In genomic region chr1:65059930-65060538, GRCh38 we compare ENCODE assay signal across 8 cellular contexts.
DNase-seq lines count a peak whose midpoint lies in the region; ATAC-seq and TF ChIP-seq lines count a peak whose summit lies in the region.

No MANE protein-coding gene starts in this region.

- H3K4me1 ChIP-seq in OCI-LY3 (ENCODE audit: low read length): no peaks in the 10 kb centered on the region
- H3K4me1 ChIP-seq in osteoblast (ENCODE audit: insufficient read depth, low read length): peaks cover 3% of the 10 kb centered on the region

- peaks cover 71% of the 10 kb centered on the region for H3K4me1 Mint-ChIP-seq in activated naive CD4-positive, alpha-beta T cell treated with anti-CD3 and anti-CD28 coated beads, Interleukin-2, amount 50 U/mL, for 24 hours
- peaks cover 61% of the 10 kb centered on the region for H3K4me1 Mint-ChIP-seq in activated naive CD4-positive, alpha-beta T cell treated with anti-CD3 and anti-CD28 coated beads for 36 hours (ENCODE audit: low read depth)

- no peak for TF ChIP-seq POLR2A in erythroblast (IDR thresholded peaks at IDR 0.05; ENCODE audit: low read length)

- H4K20me1 ChIP-seq in OCI-LY3 (ENCODE audit: insufficient read depth, low read length): no peaks in the 10 kb centered on the region
- peaks cover 4% of the 10 kb centered on the region for H4K20me1 ChIP-seq in osteoblast (ENCODE audit: insufficient read depth, low read length)

- H3K9me3 ChIP-seq in OCI-LY3 (ENCODE audit: insufficient read depth, low read length): no peaks in the 10 kb centered on the region
- no peaks in the 10 kb centered on the region for H3K9me3 ChIP-seq in osteoblast (ENCODE audit: low read depth, low read length)

- H2AFZ ChIP-seq in OCI-LY3 (ENCODE audit: low read depth, low read length): no peak overlapping the region
- peak overlapping the region; percentile 50 for H2AFZ ChIP-seq in osteoblast (ENCODE audit: low read length)

- ATAC-seq in GM19397 (IDR thresholded peaks at IDR 0.05; ENCODE audit: unreplicated experiment): no peak
- ATAC-seq in HG02798 (IDR thresholded peaks at IDR 0.05; ENCODE audit: poor library complexity, unreplicated experiment): no peak

- no peak overlapping the region for H3K4me3 Mint-ChIP-seq in activated naive CD4-positive, alpha-beta T cell treated with anti-CD3 and anti-CD28 coated beads, Interleukin-2, amount 50 U/mL, for 24 hours
- H3K4me3 Mint-ChIP-seq in activated naive CD4-positive, alpha-beta T cell treated with anti-CD3 and anti-CD28 coated beads for 36 hours: no peak overlapping the region

- peak overlapping the region; percentile 80 for H3K27ac Mint-ChIP-seq in activated naive CD4-positive, alpha-beta T cell treated with anti-CD3 and anti-CD28 coated beads, Interleukin-2, amount 50 U/mL, for 24 hours
- H3K27ac Mint-ChIP-seq in activated naive CD4-positive, alpha-beta T cell treated with anti-CD3 and anti-CD28 coated beads for 36 hours: no peak overlapping the region

- H3K27me3 ChIP-seq in OCI-LY3 (ENCODE audit: low read depth, low read length): no peaks in the 10 kb centered on the region
- H3K27me3 ChIP-seq in osteoblast (ENCODE audit: insufficient read depth, low read length): peaks cover 3% of the 10 kb centered on the region

- H3K36me3 Mint-ChIP-seq in activated naive CD4-positive, alpha-beta T cell treated with anti-CD3 and anti-CD28 coated beads, Interleukin-2, amount 50 U/mL, for 24 hours: peaks cover 13% of the 10 kb centered on the region
- H3K36me3 Mint-ChIP-seq in activated naive CD4-positive, alpha-beta T cell treated with anti-CD3 and anti-CD28 coated beads for 36 hours (ENCODE audit: low read depth): peaks cover 6% of the 10 kb centered on the region

- H3K36me3 ChIP-seq in OCI-LY3 (replicated peaks; ENCODE audit: low read depth, low read length): no peaks in the 10 kb centered on the region
- no peaks in the 10 kb centered on the region for H3K36me3 ChIP-seq in osteoblast (ENCODE audit: insufficient read depth, low read length)

- no peaks in the 10 kb centered on the region for H3K27me3 Mint-ChIP-seq in activated naive CD4-positive, alpha-beta T cell treated with anti-CD3 and anti-CD28 coated beads, Interleukin-2, amount 50 U/mL, for 24 hours
- no peaks in the 10 kb centered on the region for H3K27me3 Mint-ChIP-seq in activated naive CD4-positive, alpha-beta T cell treated with anti-CD3 and anti-CD28 coated beads for 36 hours (ENCODE audit: low read depth)

- H3K4me3 ChIP-seq in OCI-LY3 (ENCODE audit: low read length): no peak overlapping the region
- no peak overlapping the region for H3K4me3 ChIP-seq in osteoblast (ENCODE audit: insufficient read depth, low read length)

- intact Hi-C loops in activated naive CD4-positive, alpha-beta T cell treated with anti-CD3 and anti-CD28 coated beads for 36 hours (cut with micrococcal nuclease): loop anchor here (1.0 to 10.0 kb wide), 7 partner anchors 149 to 1875 kb away; no protein-coding TSS in a partner anchor

- H3K9ac ChIP-seq in OCI-LY3 (ENCODE audit: low read length): no peak overlapping the region

- CTCF ChIA-PET in activated naive CD4-positive, alpha-beta T cell treated with anti-CD3 and anti-CD28 coated beads for 36 hours (lab: Charles Lee): interaction anchor here (0.6 to 0.9 kb wide), 12 partner anchors 9 to 811 kb away, joined by 3 to 9 read pairs (median 5); no protein-coding TSS in a partner anchor

- DNase-seq in activated naive CD4-positive, alpha-beta T cell treated with anti-CD3 and anti-CD28 coated beads for 36 hours: no peak
- DNase-seq in erythroblast (lab: John Stamatoyannopoulos, UW) (peak; percentile 39 to 70), osteoblast (ENCODE audit: insufficient read length, low spot score, missing footprints) (no peak)
- no peak for DNase-seq in activated naive CD4-positive, alpha-beta T cell treated with anti-CD3 and anti-CD28 coated beads, Interleukin-2, amount 50 U/mL, for 16 hours

- H3K4me2 ChIP-seq in OCI-LY3 (ENCODE audit: low read length): no peak overlapping the region
- peak overlapping the region; percentile 41 for H3K4me2 ChIP-seq in osteoblast (ENCODE audit: insufficient read depth, low read length)

- H3K27ac ChIP-seq in OCI-LY3 (ENCODE audit: low read length) (no peak overlapping the region), osteoblast (ENCODE audit: low read depth, low read length) (no peak overlapping the region)

- H3K79me2 ChIP-seq in OCI-LY3 (ENCODE audit: low read length) (no peaks in the 10 kb centered on the region), osteoblast (ENCODE audit: insufficient read depth, low read length) (peaks cover 5% of the 10 kb centered on the region)

- H3K9me3 Mint-ChIP-seq in activated naive CD4-positive, alpha-beta T cell treated with anti-CD3 and anti-CD28 coated beads, Interleukin-2, amount 50 U/mL, for 24 hours: no peaks in the 10 kb centered on the region
- no peaks in the 10 kb centered on the region for H3K9me3 Mint-ChIP-seq in activated naive CD4-positive, alpha-beta T cell treated with anti-CD3 and anti-CD28 coated beads for 36 hours

- peak; percentile 61 for TF ChIP-seq CTCF in OCI-LY3 (IDR thresholded peaks at IDR 0.05; ENCODE audit: low read depth, low read length)
- peak; percentile 67 for TF ChIP-seq CTCF in osteoblast (IDR thresholded peaks at IDR 0.05; ENCODE audit: extremely low read depth, low read depth, low read length)

Comparison
In these comparisons a context has a peak if more than half of its experiments do, and no peak if none do; other contexts are left out.
1. DNase-seq: peak in erythroblast (2 of 2); none in activated naive CD4-positive, alpha-beta T cell treated with anti-CD3 and anti-CD28 coated beads for 36 hours (single experiment), osteoblast (single experiment) and activated naive CD4-positive, alpha-beta T cell treated with anti-CD3 and anti-CD28 coated beads, Interleukin-2, amount 50 U/mL, for 16 hours (single experiment).